In the genomic region with DNA sequence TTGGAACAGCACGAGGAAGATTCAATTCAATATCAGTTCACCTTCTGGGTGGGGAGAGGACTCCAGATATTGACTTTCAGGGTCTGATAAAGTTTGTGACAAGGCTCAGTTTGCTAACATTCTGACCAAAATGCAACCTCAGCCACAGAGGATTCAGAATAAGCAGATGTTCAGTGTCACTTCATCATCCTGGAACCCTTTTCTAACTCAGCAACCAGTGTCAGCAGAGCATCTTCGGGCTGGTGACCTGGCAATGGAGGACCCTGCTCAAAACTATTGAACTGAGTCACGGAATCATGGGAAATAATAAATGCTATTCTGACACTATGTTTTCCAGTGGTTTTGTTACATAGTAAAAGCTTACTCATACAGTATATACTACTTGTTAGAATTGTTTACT, we compare ENCODE assay signal across 28 cellular contexts.
"Had no signal": no experiment of that assay in that cellular context is flagged by ENCODE, and none has a peak within 500 bp of the region (broad histone marks: within the 10 kb centered on the region; RNA-seq: fewer than 3 reads in every experiment).

No MANE protein-coding gene starts in this region.

- H3K27me3 ChIP-seq: adrenal gland, body of pancreas, esophagus muscularis mucosa, gastroesophageal sphincter had no signal

- H3K27me3 Mint-ChIP-seq: activated CD8-positive, alpha-beta memory T cell treated with anti-CD3 and anti-CD28 coated beads, Interleukin-2, amount 10 ng/mL, durations not matched to agents 7 days and 5 days; activated naive CD4-positive, alpha-beta T cell treated with anti-CD3 and anti-CD28 coated beads, Interleukin-2, amount 50 U/mL, for 24 hours; activated naive CD8-positive, alpha-beta T cell treated with anti-CD3 and anti-CD28 coated beads for 36 hours; activated naive CD8-positive, alpha-beta T cell treated with anti-CD3 and anti-CD28 coated beads, Interleukin-2, amount 50 U/mL, for 24 hours; activated T-cell treated with anti-CD3 and anti-CD28 coated beads, Interleukin-2, amount 50 U/mL, for 24 hours; effector memory CD8-positive, alpha-beta T cell had no signal

- ATAC-seq: activated CD8-positive, alpha-beta memory T cell treated with anti-CD3 and anti-CD28 coated beads, Interleukin-2, amount 10 ng/mL, durations not matched to agents 7 days and 5 days; activated naive CD8-positive, alpha-beta T cell treated with anti-CD3 and anti-CD28 coated beads, Interleukin-2, amount 50 U/mL, for 24 hours; body of pancreas; effector memory CD8-positive, alpha-beta T cell; gastroesophageal sphincter had no signal

- H3K36me3 Mint-ChIP-seq: activated naive CD4-positive, alpha-beta T cell treated with anti-CD3 and anti-CD28 coated beads, Interleukin-2, amount 50 U/mL, for 24 hours; activated naive CD8-positive, alpha-beta T cell treated with anti-CD3 and anti-CD28 coated beads for 36 hours had no signal

- H3K27ac ChIP-seq: adrenal gland, esophagus muscularis mucosa, gastroesophageal sphincter had no signal

- H3K27ac Mint-ChIP-seq: activated CD8-positive, alpha-beta memory T cell treated with anti-CD3 and anti-CD28 coated beads, Interleukin-2, amount 10 ng/mL, durations not matched to agents 7 days and 5 days; activated naive CD4-positive, alpha-beta T cell treated with anti-CD3 and anti-CD28 coated beads for 36 hours; activated naive CD4-positive, alpha-beta T cell treated with anti-CD3 and anti-CD28 coated beads, Interleukin-2, amount 50 U/mL, for 24 hours; activated naive CD8-positive, alpha-beta T cell treated with anti-CD3 and anti-CD28 coated beads for 36 hours; activated naive CD8-positive, alpha-beta T cell treated with anti-CD3 and anti-CD28 coated beads, Interleukin-2, amount 50 U/mL, for 24 hours; activated T-cell treated with anti-CD3 and anti-CD28 coated beads, Interleukin-2, amount 50 U/mL, for 24 hours; activated T-helper 2 cell treated with anti-CD3 and anti-CD28 coated beads, Interferon-gamma antibody, Interleukin-2, Interleukin-4, amounts not matched to agents 10 μg/mL and 5 μg/mL and 100 μg/mL, durations not matched to agents 14 hours and 24 hours and 36 hours; effector memory CD8-positive, alpha-beta T cell had no signal

- H3K9me3 ChIP-seq: adrenal gland, body of pancreas, esophagus muscularis mucosa, gastroesophageal sphincter had no signal

- DNase-seq: activated CD4-positive, alpha-beta T cell treated with anti-CD3 and anti-CD28 coated beads for 48 hours; activated CD4-positive, alpha-beta T cell treated with anti-CD3 and anti-CD28 coated beads, Interleukin-2, amount 50 U/mL, for 1 hour; activated CD4-positive, alpha-beta T cell treated with anti-CD3 and anti-CD28 coated beads, Interleukin-2, amount 50 U/mL, for 48 hours; activated CD4-positive, CD25-positive, alpha-beta regulatory T cell; activated CD4-positive, CD25-positive, alpha-beta regulatory T cell treated with anti-CD3 and anti-CD28 coated beads, Interleukin-2, amount 50 U/mL, for 72 hours; activated CD8-positive, alpha-beta memory T cell treated with anti-CD3 and anti-CD28 coated beads, Interleukin-2, amount 10 ng/mL, durations not matched to agents 7 days and 5 days; activated CD8-positive, alpha-beta memory T cell treated with anti-CD3 and anti-CD28 coated beads, Interleukin-2, amount 50 U/mL, for 4 hours; activated effector memory CD4-positive, alpha-beta T cell treated with anti-CD3 and anti-CD28 coated beads, Interleukin-2, amount 50 U/mL, for 16 hours; activated naive CD4-positive, alpha-beta T cell treated with anti-CD3 and anti-CD28 coated beads for 36 hours; activated naive CD8-positive, alpha-beta T cell treated with anti-CD3 and anti-CD28 coated beads for 36 hours; activated naive CD8-positive, alpha-beta T cell treated with anti-CD3 and anti-CD28 coated beads, Interleukin-2, amount 50 U/mL, for 24 hours; activated T-cell treated with anti-CD3 and anti-CD28 coated beads, Interleukin-2, amount 50 U/mL, for 24 hours; adrenal gland; amygdala; aorta; body of pancreas; caudate nucleus; cortex of kidney; dermis blood vessel endothelial cell; effector CD4-positive, alpha-beta T cell; effector memory CD8-positive, alpha-beta T cell; erythroblast; foreskin melanocyte; T-helper 2 cell had no signal

- H3K4me3 ChIP-seq: adrenal gland, body of pancreas, esophagus muscularis mucosa, gastroesophageal sphincter had no signal

- H3K36me3 ChIP-seq: adrenal gland, esophagus muscularis mucosa, gastroesophageal sphincter had no signal

- H3K9me3 Mint-ChIP-seq: activated naive CD4-positive, alpha-beta T cell treated with anti-CD3 and anti-CD28 coated beads for 36 hours; activated naive CD8-positive, alpha-beta T cell treated with anti-CD3 and anti-CD28 coated beads for 36 hours; activated naive CD8-positive, alpha-beta T cell treated with anti-CD3 and anti-CD28 coated beads, Interleukin-2, amount 50 U/mL, for 24 hours; activated T-cell treated with anti-CD3 and anti-CD28 coated beads, Interleukin-2, amount 50 U/mL, for 24 hours; activated T-helper 2 cell treated with anti-CD3 and anti-CD28 coated beads, Interferon-gamma antibody, Interleukin-2, Interleukin-4, amounts not matched to agents 10 μg/mL and 5 μg/mL and 100 μg/mL, durations not matched to agents 14 hours and 24 hours and 36 hours; effector memory CD8-positive, alpha-beta T cell had no signal

- H3K4me3 Mint-ChIP-seq: activated CD8-positive, alpha-beta memory T cell treated with anti-CD3 and anti-CD28 coated beads, Interleukin-2, amount 10 ng/mL, durations not matched to agents 7 days and 5 days; activated naive CD4-positive, alpha-beta T cell treated with anti-CD3 and anti-CD28 coated beads for 36 hours; activated naive CD4-positive, alpha-beta T cell treated with anti-CD3 and anti-CD28 coated beads, Interleukin-2, amount 50 U/mL, for 24 hours; activated naive CD8-positive, alpha-beta T cell treated with anti-CD3 and anti-CD28 coated beads for 36 hours; activated naive CD8-positive, alpha-beta T cell treated with anti-CD3 and anti-CD28 coated beads, Interleukin-2, amount 50 U/mL, for 24 hours; activated T-cell treated with anti-CD3 and anti-CD28 coated beads, Interleukin-2, amount 50 U/mL, for 24 hours; effector memory CD8-positive, alpha-beta T cell had no signal

- H3K4me1 ChIP-seq: adrenal gland, esophagus muscularis mucosa, gastroesophageal sphincter had no signal
